Comparison of ENCODE assay signal across 25 cellular contexts in genomic region chr3:55828712-55829111, GRCh38.
"Had no signal": no experiment of that assay in that cellular context is flagged by ENCODE, and none has a peak within 500 bp of the region (broad histone marks: within the 10 kb centered on the region; RNA-seq: fewer than 3 reads in every experiment).

No MANE protein-coding gene starts in this region.

- H3K4me1 ChIP-seq: tibial artery, uterus had no signal

- H3K36me3 Mint-ChIP-seq: activated naive CD4-positive, alpha-beta T cell treated with anti-CD3 and anti-CD28 coated beads, Interleukin-2, amount 10 ng/mL, durations not matched to agents 7 days and 5 days had no signal

- H3K4me3 ChIP-seq: esophagus squamous epithelium, lower lobe of right lung, tibial artery, uterus had no signal

- DNase-seq: activated CD4-positive, alpha-beta T cell treated with anti-CD3 and anti-CD28 coated beads, Interleukin-2, amount 10 ng/mL, durations not matched to agents 24 days and 14 days; activated CD4-positive, CD25-positive, alpha-beta regulatory T cell; activated CD8-positive, alpha-beta T cell treated with anti-CD3 and anti-CD28 coated beads, Interleukin-2, amount 10 ng/mL, durations not matched to agents 7 days and 5 days; activated naive CD4-positive, alpha-beta T cell treated with anti-CD3 and anti-CD28 coated beads, Interleukin-2, amount 10 ng/mL, durations not matched to agents 7 days and 5 days; activated naive CD8-positive, alpha-beta T cell treated with anti-CD3 and anti-CD28 coated beads, Interleukin-2, amount 50 U/mL, for 24 hours; activated T-cell treated with anti-CD3 and anti-CD28 coated beads, Interleukin-2, amount 50 U/mL, for 24 hours; anterior cingulate cortex; effector CD8-positive, alpha-beta T cell; esophagus squamous epithelium; foreskin melanocyte; glutamatergic neuron; hippocampal formation; left cardiac atrium; lower lobe of right lung; nephron progenitor cell; nucleus accumbens; stimulated activated CD8-positive, alpha-beta memory T cell treated with anti-CD3 and anti-CD28 coated beads, Interleukin-4, amount 100 ng/mL, for 48 hours; stimulated activated naive CD4-positive, alpha-beta T cell; T-helper 1 cell; T-helper 9 cell; tibial artery; uterus had no signal

- H3K36me3 ChIP-seq: esophagus squamous epithelium, lower lobe of right lung, tibial artery, uterus had no signal

- H3K4me1 Mint-ChIP-seq: activated CD4-positive, alpha-beta T cell treated with anti-CD3 and anti-CD28 coated beads, Interleukin-2, amount 10 ng/mL, durations not matched to agents 24 days and 14 days; activated naive CD4-positive, alpha-beta T cell treated with anti-CD3 and anti-CD28 coated beads, Interleukin-2, amount 10 ng/mL, durations not matched to agents 7 days and 5 days; activated naive CD8-positive, alpha-beta T cell treated with anti-CD3 and anti-CD28 coated beads, Interleukin-2, amount 50 U/mL, for 24 hours had no signal

- ATAC-seq: activated CD8-positive, alpha-beta T cell treated with anti-CD3 and anti-CD28 coated beads, Interleukin-2, amount 10 ng/mL, durations not matched to agents 7 days and 5 days; activated naive CD8-positive, alpha-beta T cell treated with anti-CD3 and anti-CD28 coated beads, Interleukin-2, amount 50 U/mL, for 24 hours had no signal

- H3K27ac ChIP-seq: esophagus squamous epithelium, lower lobe of right lung, tibial artery, uterus had no signal

- H3K9me3 ChIP-seq: esophagus squamous epithelium, lower lobe of right lung, tibial artery, uterus had no signal

- H3K27ac Mint-ChIP-seq: activated CD4-positive, alpha-beta T cell treated with anti-CD3 and anti-CD28 coated beads, Interleukin-2, amount 10 ng/mL, durations not matched to agents 24 days and 14 days; activated CD8-positive, alpha-beta T cell treated with anti-CD3 and anti-CD28 coated beads, Interleukin-2, amount 10 ng/mL, durations not matched to agents 7 days and 5 days; activated naive CD4-positive, alpha-beta T cell treated with anti-CD3 and anti-CD28 coated beads, Interleukin-2, amount 10 ng/mL, durations not matched to agents 7 days and 5 days; activated naive CD8-positive, alpha-beta T cell treated with anti-CD3 and anti-CD28 coated beads, Interleukin-2, amount 50 U/mL, for 24 hours; activated T-cell treated with anti-CD3 and anti-CD28 coated beads, Interleukin-2, amount 50 U/mL, for 24 hours; dendritic cell treated with granulocyte-macrophage colony-stimulating factor and Interleukin-4, amounts not matched to agents 40 ng/mL and 50 ng/mL, for 4 days had no signal

- FAIRE-seq: endothelial cell of umbilical vein, islet of Langerhans had no signal

- H3K9me3 Mint-ChIP-seq: activated naive CD4-positive, alpha-beta T cell treated with anti-CD3 and anti-CD28 coated beads, Interleukin-2, amount 10 ng/mL, durations not matched to agents 7 days and 5 days had no signal

- H3K27me3 Mint-ChIP-seq: activated CD4-positive, alpha-beta T cell treated with anti-CD3 and anti-CD28 coated beads, Interleukin-2, amount 10 ng/mL, durations not matched to agents 24 days and 14 days; activated naive CD4-positive, alpha-beta T cell treated with anti-CD3 and anti-CD28 coated beads, Interleukin-2, amount 10 ng/mL, durations not matched to agents 7 days and 5 days; activated naive CD8-positive, alpha-beta T cell treated with anti-CD3 and anti-CD28 coated beads, Interleukin-2, amount 50 U/mL, for 24 hours; activated T-cell treated with anti-CD3 and anti-CD28 coated beads, Interleukin-2, amount 50 U/mL, for 24 hours; dendritic cell treated with granulocyte-macrophage colony-stimulating factor and Interleukin-4, amounts not matched to agents 40 ng/mL and 50 ng/mL, for 4 days had no signal

- H3K4me3 Mint-ChIP-seq: activated CD4-positive, alpha-beta T cell treated with anti-CD3 and anti-CD28 coated beads, Interleukin-2, amount 10 ng/mL, durations not matched to agents 24 days and 14 days; activated CD8-positive, alpha-beta T cell treated with anti-CD3 and anti-CD28 coated beads, Interleukin-2, amount 10 ng/mL, durations not matched to agents 7 days and 5 days; activated naive CD4-positive, alpha-beta T cell treated with anti-CD3 and anti-CD28 coated beads, Interleukin-2, amount 10 ng/mL, durations not matched to agents 7 days and 5 days; activated naive CD8-positive, alpha-beta T cell treated with anti-CD3 and anti-CD28 coated beads, Interleukin-2, amount 50 U/mL, for 24 hours; activated T-cell treated with anti-CD3 and anti-CD28 coated beads, Interleukin-2, amount 50 U/mL, for 24 hours; dendritic cell treated with granulocyte-macrophage colony-stimulating factor and Interleukin-4, amounts not matched to agents 40 ng/mL and 50 ng/mL, for 4 days; nephron progenitor cell had no signal

- H3K27me3 ChIP-seq: esophagus squamous epithelium, tibial artery, uterus had no signal
